In the genomic region with DNA sequence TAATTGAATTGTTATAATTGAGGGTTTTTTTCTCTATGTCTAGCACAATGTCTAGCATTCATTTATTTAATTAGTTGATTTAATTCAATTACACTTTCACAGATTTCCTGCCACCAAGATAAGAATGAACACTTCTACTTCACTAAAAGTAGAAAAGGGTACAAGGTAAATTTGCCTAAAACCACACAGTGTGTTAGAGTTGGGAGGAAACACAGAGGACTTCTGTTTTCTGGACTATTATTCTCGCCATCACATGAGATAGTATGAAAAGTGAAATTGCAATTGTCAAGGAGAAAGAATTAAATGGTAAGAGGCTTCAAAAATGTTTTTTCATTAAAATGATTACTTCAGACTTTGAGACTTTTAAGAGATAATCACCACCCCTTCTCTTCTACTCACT, we compare ENCODE assay signal across 1 cellular context.
TF ChIP-seq lines count a peak whose summit lies in the region.

No MANE protein-coding gene starts in this region.

TF ChIP-seq in HepG2, 621 proteins besides CTCF, POLR2A, EP300 and RAD21:
- TF ChIP-seq ZKSCAN5 (CRISPR knock-in tag; IDR thresholded peaks at IDR 0.05), result no peak
- TF ChIP-seq ZNF883 (CRISPR knock-in tag; IDR thresholded peaks at IDR 0.05; ENCODE audit: not compliant biosample characterization), result no peak
- TF ChIP-seq GPN1 (CRISPR knock-in tag; IDR thresholded peaks at IDR 0.05; ENCODE audit: borderline replicate concordance), result no peak
- TF ChIP-seq ZNF781 (CRISPR knock-in tag; IDR thresholded peaks at IDR 0.05; ENCODE audit: borderline replicate concordance, not compliant biosample characterization), result no peak
- no peak for TF ChIP-seq SNRNP70 (IDR thresholded peaks at IDR 0.05; ENCODE audit: low read depth, low read length)
- TF ChIP-seq ZNF30 (CRISPR knock-in tag; IDR thresholded peaks at IDR 0.05), result no peak
- no peak for TF ChIP-seq ZNF282 (IDR thresholded peaks at IDR 0.05; ENCODE audit: partially characterized antibody)
TF ChIP-seq in HepG2: peak in this region for 0.
